8 cellular contexts compared by ENCODE assay signal in the genomic region with DNA sequence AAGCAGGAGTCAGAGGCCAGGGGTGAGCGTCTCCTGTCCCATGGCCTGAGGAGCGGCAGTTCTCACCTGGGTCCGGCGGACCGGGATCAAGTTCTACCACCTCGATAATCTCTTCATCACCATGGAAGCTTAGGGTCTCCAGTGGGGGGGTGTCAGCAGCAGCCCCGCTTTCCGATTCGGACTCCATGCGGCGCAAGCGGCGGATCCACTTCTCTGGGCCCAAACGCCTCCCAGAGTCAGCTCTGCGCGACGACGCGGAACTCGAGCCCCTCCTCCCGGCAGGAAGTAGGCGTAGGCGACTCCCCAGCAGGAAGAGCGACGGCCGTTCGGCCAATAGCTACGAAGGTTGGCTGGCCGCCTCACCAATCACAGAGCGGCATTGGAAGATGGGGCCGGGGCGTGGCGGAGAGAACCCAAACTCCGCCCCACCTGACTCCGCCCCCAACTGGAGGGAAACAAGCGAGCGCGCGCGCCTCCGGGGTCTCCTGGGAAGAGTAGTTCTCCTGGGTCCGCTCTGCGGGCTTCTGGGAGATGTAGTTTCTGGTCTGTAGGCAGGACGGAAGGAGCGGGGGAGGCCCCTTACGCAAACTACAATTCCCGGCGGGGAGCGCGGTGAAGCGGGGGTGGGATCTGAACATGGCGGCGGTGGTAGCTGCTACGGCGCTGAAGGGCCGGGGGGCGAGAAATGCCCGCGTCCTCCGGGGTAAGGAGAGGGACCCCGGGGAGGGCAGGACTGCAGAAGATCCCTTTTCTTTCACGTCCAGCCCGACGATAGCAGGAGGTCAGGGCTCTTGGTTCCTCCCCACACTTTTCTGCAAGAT. TPM values are rescaled to one million over a fixed set of nuclear protein-coding genes. Genes with fewer than 3 reads are reported as not detected.
DNase-seq lines count a peak whose midpoint lies in the region; ATAC-seq, FAIRE-seq and TF ChIP-seq lines count a peak whose summit lies in the region.

Gene AAMP (minus strand): TSS at position 238 of the 821 bp plus-strand sequence. CDS start 51 bp downstream, at position 187.
A gene with protein sequence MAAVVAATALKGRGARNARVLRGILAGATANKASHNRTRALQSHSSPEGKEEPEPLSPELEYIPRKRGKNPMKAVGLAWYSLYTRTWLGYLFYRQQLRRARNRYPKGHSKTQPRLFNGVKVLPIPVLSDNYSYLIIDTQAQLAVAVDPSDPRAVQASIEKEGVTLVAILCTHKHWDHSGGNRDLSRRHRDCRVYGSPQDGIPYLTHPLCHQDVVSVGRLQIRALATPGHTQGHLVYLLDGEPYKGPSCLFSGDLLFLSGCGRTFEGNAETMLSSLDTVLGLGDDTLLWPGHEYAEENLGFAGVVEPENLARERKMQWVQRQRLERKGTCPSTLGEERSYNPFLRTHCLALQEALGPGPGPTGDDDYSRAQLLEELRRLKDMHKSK (plus strand): TSS at position 620 of the 821 bp plus-strand sequence. CDS start 17 bp downstream, at position 637.

- ATAC-seq in HG02981 (IDR thresholded peaks at IDR 0.05; ENCODE audit: unreplicated experiment) (peak; percentile 86), aorta (ENCODE audit: low FRiP score) (peak; percentile 97)

- in situ Hi-C loops in astrocyte of the cerebellum (cut with HindIII; ENCODE audit: low sequenced_read_pairs): no loop called here

- DNase-seq in GM18507 (ENCODE audit: extremely low spot score, insufficient read length, low read depth) (peak; percentile 98), NCI-H2029 treated with DMSO at 0.1 percent for 48 hours (lab: John Stamatoyannopoulos, UW) (peak; percentile 97), T-helper 9 cell (peak; percentile 100), astrocyte of the cerebellum (ENCODE audit: low read depth) (peak; percentile 99), hepatic stellate cell (ENCODE audit: low spot score) (peak; percentile 100), aorta (peak; percentile 100)

- 0% methylated on average over 64 of the region's 64 CpGs for WGBS in aorta, 2 donors

- H3K27ac ChIP-seq in rectal smooth muscle tissue (ENCODE audit: low read depth, low read length) (peak within 1 kb of the TSS; percentile 53), aorta (ENCODE audit: low read depth in 1 of 2, low read length in 2 of 2) (peak within 1 kb of the TSS in 1 of 2 donors; percentile 9)

- intact Hi-C loops in aorta (cut with DNase I): loop anchor here (5.0 to 10.0 kb wide), 4 partner anchors 83 to 295 kb away; partner anchors contain the start of genes CNOT9 (in 1 of the 2) and USP37 (in 1 of the 2)

- peak; percentile 99 for FAIRE-seq in GM18507 (lab: Jason Lieb, UNC)

- H3K27me3 ChIP-seq in rectal smooth muscle tissue (ENCODE audit: control insufficient read depth, insufficient read depth, low read length): no peaks in the 10 kb centered on the region
- no peaks in the 10 kb centered on the region for H3K27me3 ChIP-seq in aorta (ENCODE audit: control insufficient read depth in 1 of 2, insufficient read depth in 2 of 2, low read length in 1 of 2)

- H3K36me3 ChIP-seq in rectal smooth muscle tissue (ENCODE audit: control insufficient read depth, insufficient read depth, low read length) (peaks cover 29% of the 10 kb centered on the region), aorta (ENCODE audit: control insufficient read depth in 1 of 2, insufficient read depth in 2 of 2, low read length in 1 of 2) (peaks cover 0 to 7% of the 10 kb centered on the region in 2 donors)

- no peaks in the 10 kb centered on the region for H3K9me3 ChIP-seq in aorta (ENCODE audit: control insufficient read depth, low read length)

- H3K4me3 ChIP-seq in astrocyte of the cerebellum (ENCODE audit: low read depth, low read length) (peak within 1 kb of the TSS; percentile 97), rectal smooth muscle tissue (ENCODE audit: low read length) (peak within 1 kb of the TSS; percentile 81), aorta (ENCODE audit: low read length in 2 of 2) (peak within 1 kb of the TSS; percentile 74 to 92)

- TF ChIP-seq CTCF in astrocyte of the cerebellum (IDR thresholded peaks at IDR 0.05; ENCODE audit: low read depth, low read length, missing control alignments): no peak

- H3K4me1 ChIP-seq in rectal smooth muscle tissue (ENCODE audit: control insufficient read depth, insufficient read depth, low read length): peaks cover 21% of the 10 kb centered on the region
- H3K4me1 ChIP-seq in aorta (ENCODE audit: control insufficient read depth in 1 of 2, insufficient read depth in 2 of 2, low read length in 2 of 2): no peaks in the 10 kb centered on the region

- H3K9ac ChIP-seq in rectal smooth muscle tissue (ENCODE audit: low read length): peak within 1 kb of the TSS; percentile 47

RNA-seq across cellular contexts. Expression of gene AAMP, which starts in this region (rescaled TPM):
- total RNA-seq in aorta: 10 to 100 TPM; 50.8 to 54.7 TPM
- 10 to 100 TPM; 59.2 to 80.9 TPM for polyA plus RNA-seq in aorta

RNA-seq across cellular contexts. Expression of the second gene that starts in this region (rescaled TPM):
- total RNA-seq in aorta: 10 to 100 TPM; 26.9 to 40.2 TPM
- polyA plus RNA-seq in aorta: 100 to 1,000 TPM in 1 of 2 donors, 10 to 100 TPM in 1; 91.2 to 108 TPM
